ENCODE assay signal across 8 cellular contexts in genomic region chr17:44071198-44071520, GRCh38. TPM values are rescaled to one million over a fixed set of nuclear protein-coding genes. Genes with fewer than 3 reads are reported as not detected.
DNase-seq lines count a peak whose midpoint lies in the region; ATAC-seq and TF ChIP-seq lines count a peak whose summit lies in the region.

No MANE protein-coding gene starts in this region.

- TF ChIP-seq CTCF in BJ (IDR thresholded peaks at IDR 0.05; ENCODE audit: insufficient read depth, low read depth, low read length) = no peak
- TF ChIP-seq CTCF in astrocyte of the cerebellum (IDR thresholded peaks at IDR 0.05; ENCODE audit: low read depth, low read length, missing control alignments) = no peak
- no peak for TF ChIP-seq CTCF in mesothelial cell of epicardium (IDR thresholded peaks at IDR 0.05; ENCODE audit: unreplicated experiment)

- H3K36me3 Mint-ChIP-seq in mesothelial cell of epicardium = peaks cover 8% of the 10 kb centered on the region

- peak overlapping the region; percentile 91 for H3K4me3 Mint-ChIP-seq in mesothelial cell of epicardium

- POLR2A ChIA-PET in BJ (lab: Charles Lee) = interaction anchor here (0.5 to 0.6 kb wide), 2 partner anchors 40 to 64 kb away, joined by 3 to 7 read pairs; no protein-coding TSS in a partner anchor

- H3K27ac Mint-ChIP-seq in mesothelial cell of epicardium = peak overlapping the region; percentile 96

- in situ Hi-C loops in astrocyte of the cerebellum (cut with HindIII; ENCODE audit: low sequenced_read_pairs) = no loop called here

- H3K4me3 ChIP-seq in BJ (ENCODE audit: low read depth, low read length) = peak overlapping the region; percentile 54
- peak overlapping the region; percentile 65 for H3K4me3 ChIP-seq in astrocyte of the cerebellum (ENCODE audit: low read depth, low read length)

- ATAC-seq in HG03103 (IDR thresholded peaks at IDR 0.05; ENCODE audit: low read depth, unreplicated experiment) (peak; percentile 21), GM21737 (IDR thresholded peaks at IDR 0.05; ENCODE audit: unreplicated experiment) (no peak), HG03159 (IDR thresholded peaks at IDR 0.05; ENCODE audit: unreplicated experiment) (no peak)

- CTCF ChIA-PET in BJ (lab: Yijun Ruan, JAX) = interaction anchor here (1.0 to 3.3 kb wide), 4 partner anchors 7 to 51 kb away, joined by 3 to 19 read pairs (median 3); no protein-coding TSS in a partner anchor

- no peaks in the 10 kb centered on the region for H3K27me3 ChIP-seq in BJ (ENCODE audit: control insufficient read depth, insufficient read depth, low read length)

- H3K27me3 Mint-ChIP-seq in mesothelial cell of epicardium (ENCODE audit: low read depth) = no peaks in the 10 kb centered on the region

- H3K36me3 ChIP-seq in BJ (ENCODE audit: control insufficient read depth, insufficient read depth, low read length) = peaks cover 19% of the 10 kb centered on the region

- H3K9me3 Mint-ChIP-seq in mesothelial cell of epicardium = no peaks in the 10 kb centered on the region

- H3K4me1 Mint-ChIP-seq in mesothelial cell of epicardium = peaks cover 35% of the 10 kb centered on the region

- DNase-seq in BJ (ENCODE audit: low read depth) (peak; percentile 39), astrocyte of the cerebellum (ENCODE audit: low read depth) (no peak), mesothelial cell of epicardium (ENCODE audit: low spot score in 2 of 2, unreplicated experiment in 2 of 2) (no peak), HPDE6-E6E7 (ENCODE audit: extremely low spot score) (no peak), SW 1271 (lab: John Stamatoyannopoulos, UW) (no peak)

RNA-seq across cellular contexts. Expression of gene G6PC3, which starts 0.6 kb away (rescaled TPM):
- 115 and 151 TPM in 2 replicates for polyA plus RNA-seq in BJ (2011; rRNA removed)
- polyA minus RNA-seq in BJ (2011; rRNA and poly(A)+ RNA removed) = 75.4 and 110 TPM in 2 replicates
- total RNA-seq in mesothelial cell of epicardium = 58.3 to 63.2 TPM (median 61.4 TPM) in 3 replicates

RNA-seq across cellular contexts. Expression of gene LSM12, which starts 4.7 kb away (rescaled TPM):
- polyA plus RNA-seq in BJ (2011; rRNA removed) = 36.3 and 51.7 TPM in 2 replicates
- 46.3 and 68.5 TPM in 2 replicates for polyA minus RNA-seq in BJ (2011; rRNA and poly(A)+ RNA removed)
- total RNA-seq in mesothelial cell of epicardium = 51.4 to 60.8 TPM (median 58.0 TPM) in 3 replicates

RNA-seq across cellular contexts. Expression of gene HDAC5, which starts 52.3 kb away (rescaled TPM):
- 46.4 and 102 TPM in 2 replicates for polyA plus RNA-seq in BJ (2011; rRNA removed)
- polyA minus RNA-seq in BJ (2011; rRNA and poly(A)+ RNA removed) = 128 and 173 TPM in 2 replicates
- total RNA-seq in mesothelial cell of epicardium = 33.4 to 34.1 TPM (median 33.5 TPM) in 3 replicates

RNA-seq across cellular contexts. Expression of gene TMEM101, which starts 56.4 kb away (rescaled TPM):
- 28.2 and 47.9 TPM in 2 replicates for polyA plus RNA-seq in BJ (2011; rRNA removed)
- 24.7 and 35.0 TPM in 2 replicates for polyA minus RNA-seq in BJ (2011; rRNA and poly(A)+ RNA removed)
- 34.2 to 36.4 TPM (median 35.8 TPM) in 3 replicates for total RNA-seq in mesothelial cell of epicardium
